Comparison of ENCODE assay signal across 8 cellular contexts in the genomic region with DNA sequence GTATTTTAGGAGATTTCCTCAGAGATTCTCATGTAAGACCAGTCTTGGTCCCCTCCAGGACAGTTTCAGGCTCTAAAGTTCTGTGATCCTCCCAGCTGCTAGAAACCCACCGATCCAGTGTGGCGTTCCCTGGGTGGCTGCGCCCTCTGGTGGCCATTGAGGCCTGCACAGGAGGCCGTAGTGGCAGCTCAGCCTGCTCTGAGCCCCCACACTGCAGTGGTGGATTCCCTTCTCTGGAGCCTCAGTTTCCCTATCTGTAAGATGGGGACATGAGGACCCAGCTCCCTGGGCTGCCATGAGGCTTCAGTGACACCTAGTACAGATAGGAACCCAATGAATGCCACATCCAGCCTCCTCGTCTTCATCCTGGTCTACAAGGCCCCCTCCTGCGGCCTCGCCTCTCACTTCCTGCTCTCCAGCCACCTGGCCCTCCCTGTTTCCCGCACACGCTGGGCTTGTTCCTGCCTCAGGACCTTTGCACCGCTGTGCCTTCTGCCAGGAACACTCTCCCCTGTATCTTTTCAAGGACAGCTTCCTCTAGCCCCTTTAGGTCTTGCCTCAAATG. TPM values are rescaled to one million over a fixed set of nuclear protein-coding genes. Genes with fewer than 3 reads are reported as not detected.
A peak's percentile ranks its signal among the peaks of the same experiment; 100 is the strongest.
DNase-seq lines count a peak whose midpoint lies in the region; ATAC-seq and TF ChIP-seq lines count a peak whose summit lies in the region.

No MANE protein-coding gene starts in this region.

- H3K4me3 ChIP-seq in MM.1S (ENCODE audit: low read length), result no peak overlapping the region
- H3K4me3 ChIP-seq in breast epithelium, result no peak overlapping the region
- H3K4me3 ChIP-seq in kidney epithelial cell (ENCODE audit: low read depth, low read length), result no peak overlapping the region

- no peak overlapping the region for H3K9ac ChIP-seq in MM.1S (ENCODE audit: low read length)

- no peaks in the 10 kb centered on the region for H3K79me2 ChIP-seq in MM.1S (ENCODE audit: low read length)

- H3K27ac ChIP-seq in MM.1S (ENCODE audit: low read length), result no peak overlapping the region
- no peak overlapping the region for H3K27ac ChIP-seq in breast epithelium

- H3K9me3 ChIP-seq in MM.1S (replicated peaks; ENCODE audit: insufficient read depth, low read length), result no peaks in the 10 kb centered on the region
- no peaks in the 10 kb centered on the region for H3K9me3 ChIP-seq in breast epithelium

- intact Hi-C loops in breast epithelium (cut with DNase I; ENCODE audit: low total_unique reads), result no loop called here

- no peak for TF ChIP-seq POLR2A in breast epithelium (IDR thresholded peaks at IDR 0.05)

- TF ChIP-seq CTCF in MM.1S (IDR thresholded peaks at IDR 0.05; ENCODE audit: low read length), result peak; percentile 96
- TF ChIP-seq CTCF in breast epithelium (IDR thresholded peaks at IDR 0.05), result peak; percentile 65 to 91 (median 90)
- peak; percentile 98 for TF ChIP-seq CTCF in kidney epithelial cell (IDR thresholded peaks at IDR 0.05; ENCODE audit: insufficient read depth, low read length, poor library complexity, severe bottlenecking)

- H3K4me1 ChIP-seq in MM.1S (ENCODE audit: low read length), result no peaks in the 10 kb centered on the region
- no peaks in the 10 kb centered on the region for H3K4me1 ChIP-seq in breast epithelium

- H3K4me2 ChIP-seq in MM.1S (ENCODE audit: low read depth, low read length), result no peak overlapping the region

- no peaks in the 10 kb centered on the region for H4K20me1 ChIP-seq in MM.1S (ENCODE audit: insufficient read depth, low read length)

- H3K36me3 ChIP-seq in MM.1S (replicated peaks; ENCODE audit: insufficient read depth, low read length) (no peaks in the 10 kb centered on the region), breast epithelium (no peaks in the 10 kb centered on the region), kidney epithelial cell (ENCODE audit: control insufficient read depth, insufficient read depth, low read length) (no peaks in the 10 kb centered on the region)

- H2AFZ ChIP-seq in MM.1S (ENCODE audit: low read length), result no peak overlapping the region

- DNase-seq in COR-L47 (lab: John Stamatoyannopoulos, UW) (peak; percentile 67), MM.1S (peak; percentile 51), breast epithelium (ENCODE audit: low spot score in 2 of 2) (peak; percentile 51 to 68), kidney epithelial cell (ENCODE audit: low read depth) (no peak), NCI-H446 treated with DMSO at 0.1 percent for 48 hours (lab: John Stamatoyannopoulos, UW) (no peak)
- DNase-seq in activated CD4-positive, CD25-positive, alpha-beta regulatory T cell (lab: John Stamatoyannopoulos, UW), result peak; percentile 58 to 79 (median 64)
- peak; percentile 71 for DNase-seq in stimulated activated CD4-positive, alpha-beta T cell treated with anti-CD3 and anti-CD28 coated beads, Interleukin-2, amount 100 ng/mL, for 4 hours (ENCODE audit: low read depth)

- H3K27me3 ChIP-seq in MM.1S (replicated peaks; ENCODE audit: insufficient read depth, low read length) (no peaks in the 10 kb centered on the region), breast epithelium (no peaks in the 10 kb centered on the region), kidney epithelial cell (ENCODE audit: control insufficient read depth, insufficient read depth, low read length) (no peaks in the 10 kb centered on the region)

- no peaks in the 10 kb centered on the region for H3K9me2 ChIP-seq in MM.1S (replicated peaks; ENCODE audit: insufficient read depth, low read length)

- peak; percentile 65 for ATAC-seq in GM19372 (IDR thresholded peaks at IDR 0.05; ENCODE audit: low read depth, unreplicated experiment)

- H3F3A ChIP-seq in MM.1S (ENCODE audit: insufficient read depth, low read length), result no peaks in the 10 kb centered on the region

RNA-seq across cellular contexts. Expression of gene CCDC102A, which starts 16.5 kb away (rescaled TPM):
- total RNA-seq in breast epithelium (10 to 100 TPM in 2 of 3 donors, 1 to 10 TPM in 1; 6.7 to 15.1 (median 12.1) TPM), kidney epithelial cell (11.4 and 14.0 TPM in 2 replicates)

RNA-seq across cellular contexts. Expression of gene ADGRG5, which starts 22.6 kb away (rescaled TPM):
- total RNA-seq in breast epithelium, result 1 to 10 TPM in 1 of 3 donors, under 1 TPM in 1, not detected in 1; 0.66 to 1.0 TPM
- 1.0 and 2.5 TPM in 2 replicates for total RNA-seq in kidney epithelial cell

RNA-seq across cellular contexts. Expression of gene DOK4, which starts 33.6 kb away (rescaled TPM):
- 10 to 100 TPM; 13.1 to 20.3 (median 17.6) TPM for total RNA-seq in breast epithelium
- total RNA-seq in kidney epithelial cell, result 23.1 and 23.2 TPM in 2 replicates

RNA-seq across cellular contexts. Expression of gene POLR2C, which starts 57.4 kb away (rescaled TPM):
- total RNA-seq in breast epithelium (100 to 1,000 TPM; 119 to 129 (median 127) TPM), kidney epithelial cell (70.4 and 73.0 TPM in 2 replicates)

Comparison
In these comparisons a context has a peak if more than half of its experiments do, and no peak if none do; other contexts are left out.
1. DNase-seq: peak in COR-L47 (single experiment), MM.1S (single experiment), activated CD4-positive, CD25-positive, alpha-beta regulatory T cell (4 of 4), breast epithelium (2 of 2) and stimulated activated CD4-positive, alpha-beta T cell treated with anti-CD3 and anti-CD28 coated beads, Interleukin-2, amount 100 ng/mL, for 4 hours (single experiment); none in kidney epithelial cell (single experiment) and NCI-H446 treated with DMSO at 0.1 percent for 48 hours (single experiment).
2. Peak in every context shown above with its lines, with median percentiles within 50 percentile points of each other: CTCF ChIP-seq.